In the genomic region with DNA sequence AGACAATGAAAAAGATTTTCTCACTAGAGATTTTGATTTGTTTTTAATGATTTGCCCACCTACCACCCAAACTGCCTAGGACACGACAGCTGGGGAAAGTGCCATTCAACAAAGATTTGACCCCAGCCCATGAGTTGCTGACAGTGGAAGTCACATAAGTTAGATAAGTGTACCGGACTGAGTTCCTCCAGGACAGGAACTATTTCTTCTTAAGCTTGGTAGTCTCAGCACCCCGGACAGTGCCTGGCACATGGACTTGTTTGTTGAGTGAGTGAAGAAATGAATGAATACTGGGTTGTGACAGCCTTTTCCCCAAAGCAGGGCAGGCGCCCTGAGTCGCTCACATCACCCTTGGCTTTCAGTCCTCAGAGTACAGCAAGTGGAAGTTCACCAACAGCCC, we compare ENCODE assay signal across 14 cellular contexts. TPM values are rescaled to one million over a fixed set of nuclear protein-coding genes. Genes with fewer than 3 reads are reported as not detected.
"Had no signal": no experiment of that assay in that cellular context is flagged by ENCODE, and none has a peak within 500 bp of the region (broad histone marks: within the 10 kb centered on the region; RNA-seq: fewer than 3 reads in every experiment).

No MANE protein-coding gene starts in this region.

RNA-seq across cellular contexts. Expression of gene LGALS9B, which starts 26.7 kb away (rescaled TPM):
- total RNA-seq: activated CD4-positive, alpha-beta memory T cell treated with anti-CD3 and anti-CD28 coated beads, Interleukin-2, amount 10 ng/mL, durations not matched to agents 7 days and 5 days; activated CD4-positive, alpha-beta T cell treated with anti-CD3 and anti-CD28 coated beads for 36 hours; activated naive CD4-positive, alpha-beta T cell treated with anti-CD3 and anti-CD28 coated beads, Interleukin-2, amount 50 U/mL, for 72 hours; activated T-cell treated with anti-CD3 and anti-CD28 coated beads, Interleukin-2, amount 50 U/mL, for 72 hours; ascending aorta; cardiac septum; cerebellum; dermis blood vessel endothelial cell; esophagus muscularis mucosa; fibroblast of villous mesenchyme; gastroesophageal sphincter; glomerular endothelial cell; heart right ventricle; T-helper 1 cell treated with Interleukin-12 subunit alpha and Interleukin-12 subunit beta and Interleukin-4 antibody, amounts not matched to agents 30 ng/mL and 1 ng/mL, for 36 hours had no signal
- polyA plus RNA-seq: heart right ventricle had no signal
